ENCODE assay signal across 19 cellular contexts in the genomic region with DNA sequence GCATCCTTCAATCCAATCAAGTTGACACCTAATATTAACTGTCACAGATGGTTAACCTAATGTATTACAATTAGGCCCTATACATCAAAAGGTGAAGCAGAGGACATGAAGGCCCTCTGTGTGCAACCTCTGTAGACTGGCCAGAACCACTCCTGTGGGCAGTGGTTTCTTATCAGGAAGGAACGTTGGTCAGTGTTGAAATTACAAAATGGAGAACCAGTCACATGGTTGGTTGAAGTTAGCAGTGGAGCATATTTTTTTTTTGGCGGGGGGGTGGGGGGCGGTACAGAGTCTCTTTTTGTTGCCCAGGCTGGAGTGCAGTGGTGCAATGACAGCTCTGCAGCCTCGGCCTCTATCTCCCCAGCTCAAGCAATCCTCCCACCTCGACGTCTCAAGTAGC. TPM values are rescaled to one million over a fixed set of nuclear protein-coding genes. Genes with fewer than 3 reads are reported as not detected.
DNase-seq lines count a peak whose midpoint lies in the region; ATAC-seq, FAIRE-seq and TF ChIP-seq lines count a peak whose summit lies in the region.
"Had no signal": no experiment of that assay in that cellular context is flagged by ENCODE, and none has a peak within 500 bp of the region (broad histone marks: within the 10 kb centered on the region; RNA-seq: fewer than 3 reads in every experiment).

No MANE protein-coding gene starts in this region.

- no peak for TF ChIP-seq EP300 in transverse colon (IDR thresholded peaks at IDR 0.05; ENCODE audit: low read depth)

- ATAC-seq in upper lobe of right lung (peak; percentile 46), GM18858 (IDR thresholded peaks at IDR 0.05; ENCODE audit: unreplicated experiment) (no peak)

- FAIRE-seq in bronchial epithelial cell (lab: Jason Lieb, UNC), result no peak
- FAIRE-seq: GM12891, GM18507 had no signal

- no peaks in the 10 kb centered on the region for H3K4me1 ChIP-seq in upper lobe of right lung
- no peaks in the 10 kb centered on the region for H3K4me1 ChIP-seq in transverse colon

- no peaks in the 10 kb centered on the region for H3K27me3 Mint-ChIP-seq in chondrocyte (ENCODE audit: low read depth)

- peaks cover 9% of the 10 kb centered on the region for H3K4me1 Mint-ChIP-seq in chondrocyte (ENCODE audit: low read depth)

- 75% methylated on average over 6 of the region's 6 CpGs; no CpG with 5 or more reads in 1 of the 2 donors for WGBS in transverse colon (ENCODE audit: low coverage in 1 of 2), 2 donors

- no peaks in the 10 kb centered on the region for H3K27me3 ChIP-seq in bronchial epithelial cell (ENCODE audit: control insufficient read depth, insufficient read depth, low read length)
- no peaks in the 10 kb centered on the region for H3K27me3 ChIP-seq in upper lobe of right lung
- H3K27me3 ChIP-seq in transverse colon, result no peaks in the 10 kb centered on the region
- H3K27me3 ChIP-seq: BLaER1 treated with 17β-estradiol and CSF1 and Interleukin-3, amounts not matched to agents 10 nM and 100 nM had no signal

- no peaks in the 10 kb centered on the region for H3K36me3 Mint-ChIP-seq in chondrocyte (ENCODE audit: low read depth)

- in situ Hi-C loops in transverse colon (cut with MboI; ENCODE audit: low pct_ligation_motif_present in 1 of 4, low pct_unique_long_range_greater_than_20kb in 1 of 4, low sequenced_read_pairs in 3 of 4), result no loop called here

- no peaks in the 10 kb centered on the region for H3K9me3 ChIP-seq in upper lobe of right lung
- no peaks in the 10 kb centered on the region for H3K9me3 ChIP-seq in transverse colon

- H3K27ac ChIP-seq in upper lobe of right lung (no peak overlapping the region), transverse colon (no peak overlapping the region)
- H3K27ac ChIP-seq: 22Rv1; BLaER1 treated with 17β-estradiol and CSF1 and Interleukin-3, amounts not matched to agents 10 nM and 100 nM had no signal

- no peak overlapping the region for H3K4me3 ChIP-seq in bronchial epithelial cell (ENCODE audit: low read depth, low read length)
- no peak overlapping the region for H3K4me3 ChIP-seq in upper lobe of right lung
- H3K4me3 ChIP-seq in transverse colon, result no peak overlapping the region
- H3K4me3 ChIP-seq: BLaER1 treated with 17β-estradiol and CSF1 and Interleukin-3, amounts not matched to agents 10 nM and 100 nM had no signal

- intact Hi-C loops in upper lobe of right lung (cut with DNase I), result no loop called here
- intact Hi-C loops in transverse colon (cut with DNase I; ENCODE audit: low total_unique reads), result no loop called here

- no peak overlapping the region for H3K4me3 Mint-ChIP-seq in chondrocyte (ENCODE audit: unreplicated experiment)

- no peaks in the 10 kb centered on the region for H3K36me3 ChIP-seq in bronchial epithelial cell (ENCODE audit: control insufficient read depth, insufficient read depth, low read length)
- no peaks in the 10 kb centered on the region for H3K36me3 ChIP-seq in upper lobe of right lung
- H3K36me3 ChIP-seq in transverse colon, result no peaks in the 10 kb centered on the region
- H3K36me3 ChIP-seq: BLaER1 treated with 17β-estradiol and CSF1 and Interleukin-3, amounts not matched to agents 10 nM and 100 nM had no signal

- TF ChIP-seq CTCF in bronchial epithelial cell (IDR thresholded peaks at IDR 0.05; ENCODE audit: insufficient read depth, low read length, severe bottlenecking) (no peak), upper lobe of right lung (IDR thresholded peaks at IDR 0.05) (no peak), transverse colon (IDR thresholded peaks at IDR 0.05) (no peak), chondrocyte (IDR thresholded peaks at IDR 0.05) (no peak)

- no peak for TF ChIP-seq POLR2A in transverse colon (IDR thresholded peaks at IDR 0.05)

- H3K9me3 Mint-ChIP-seq in chondrocyte (ENCODE audit: low read depth), result no peaks in the 10 kb centered on the region

- H3K27ac Mint-ChIP-seq in chondrocyte (ENCODE audit: unreplicated experiment), result no peak overlapping the region

- DNase-seq in NOMO-1 treated with DMSO at 0.1 percent for 48 hours (lab: John Stamatoyannopoulos, UW; ENCODE audit: unreplicated experiment), result peak; percentile 25
- DNase-seq in NOMO-1 treated with dmso at 0.1 percent for 144 hours (lab: John Stamatoyannopoulos, UW; ENCODE audit: unreplicated experiment), result no peak
- DNase-seq in MV-4-11 (lab: John Stamatoyannopoulos, UW), result peak; percentile 63
- peak; percentile 17 for DNase-seq in bronchial epithelial cell (ENCODE audit: low read depth)
- DNase-seq in upper lobe of right lung, result no peak
- DNase-seq in transverse colon, result no peak
- no peak for DNase-seq in chondrocyte (ENCODE audit: low spot score)
- DNase-seq: DND-41, GDM1, GOT3, KG1, NCI-H1105 treated with DMSO at 0.1 percent for 48 hours, NCI-H1694 treated with DMSO at 0.1 percent for 48 hours, NCI-H446 had no signal

RNA-seq across cellular contexts. Expression of gene RNU2-63P, which starts 19.8 kb away (rescaled TPM):
- 26.9 TPM in 1 of 2 replicates, not detected in the other for total RNA-seq in bronchial epithelial cell
- not detected for total RNA-seq in upper lobe of right lung
- total RNA-seq in transverse colon, result not detected
- total RNA-seq in chondrocyte, result 2.7 TPM in 1 of 3 replicates, not detected in the others

RNA-seq across cellular contexts. Expression of gene KRCC1, which starts 59.0 kb away (rescaled TPM):
- total RNA-seq in bronchial epithelial cell (8.4 and 13.6 TPM in 2 replicates), upper lobe of right lung (18.9 TPM), transverse colon (10 to 100 TPM; 12.3 to 40.6 (median 27.6) TPM), chondrocyte (22.8 to 29.3 TPM (median 25.3 TPM) in 3 replicates)

Comparison
In these comparisons a context has a peak if more than half of its experiments do, and no peak if none do; other contexts are left out.
1. DNase-seq: peak in NOMO-1 treated with DMSO at 0.1 percent for 48 hours (single experiment), MV-4-11 (single experiment) and bronchial epithelial cell (single experiment); none in NOMO-1 treated with dmso at 0.1 percent for 144 hours (single experiment), upper lobe of right lung (single experiment), transverse colon (single experiment) and chondrocyte (single experiment).